17 cellular contexts compared by ENCODE assay signal in genomic region chr11:108562746-108563581, GRCh38. TPM values are rescaled to one million over a fixed set of nuclear protein-coding genes. Genes with fewer than 3 reads are reported as not detected.
DNase-seq lines count a peak whose midpoint lies in the region; ATAC-seq, FAIRE-seq and TF ChIP-seq lines count a peak whose summit lies in the region.
"Had no signal": no experiment of that assay in that cellular context is flagged by ENCODE, and none has a peak within 500 bp of the region (broad histone marks: within the 10 kb centered on the region; RNA-seq: fewer than 3 reads in every experiment).

No MANE protein-coding gene starts in this region.

- intact Hi-C loops in mammary epithelial cell (cut with micrococcal nuclease) (no loop called here), aorta (cut with DNase I) (no loop called here)

- H3K4me1 ChIP-seq in mammary epithelial cell (ENCODE audit: insufficient read depth, low read length) (peaks cover 27% of the 10 kb centered on the region), mesenchymal stem cell (ENCODE audit: control insufficient read depth, insufficient read depth, low read depth, low read length) (peaks cover 11% of the 10 kb centered on the region), aorta (ENCODE audit: control insufficient read depth in 1 of 2, insufficient read depth in 2 of 2, low read length in 2 of 2) (peaks cover 2 to 6% of the 10 kb centered on the region in 2 donors)

- H3K4me3 ChIP-seq in AG10803 (ENCODE audit: low read length), result no peak overlapping the region
- H3K4me3 ChIP-seq in NB4 (ENCODE audit: low read depth, low read length), result no peak overlapping the region
- no peak overlapping the region for H3K4me3 ChIP-seq in mammary epithelial cell (replicated peaks in 1 of 3; ENCODE audit: insufficient read depth in 1 of 3, low read depth in 2 of 3, low read length in 3 of 3)
- H3K4me3 ChIP-seq in mesenchymal stem cell (ENCODE audit: insufficient read depth in 1 of 2, low read depth in 1 of 2, low read length in 2 of 2), result no peak overlapping the region
- no peak overlapping the region for H3K4me3 ChIP-seq in aorta (ENCODE audit: low read length in 2 of 2)
- H3K4me3 ChIP-seq: lung had no signal

- no peak overlapping the region for H3K14ac ChIP-seq in mesenchymal stem cell (ENCODE audit: low read length in 2 of 2)

- H3K4me2 ChIP-seq in mammary epithelial cell (ENCODE audit: insufficient read depth, low read depth, low read length) (no peak overlapping the region), mesenchymal stem cell (ENCODE audit: low read length, poor library complexity, severe bottlenecking) (no peak overlapping the region)

- no peak overlapping the region for H2BK12ac ChIP-seq in mesenchymal stem cell (ENCODE audit: low read length in 2 of 2)

- no peak overlapping the region for H4K91ac ChIP-seq in mesenchymal stem cell (ENCODE audit: low read length)

- TF ChIP-seq POLR2A in NB4 (IDR thresholded peaks at IDR 0.05; ENCODE audit: extremely low read depth, insufficient read length), result no peak

- no TSS peak for BruUV-seq in mammary epithelial cell (replicated peaks; lab: Mats Ljungman, UMichigan)

- WGBS in mammary epithelial cell (ENCODE audit: low coverage, missing lambda C conversion rate), result 75% methylated on average over 2 of the region's 5 CpGs
- WGBS in mesenchymal stem cell, result 93% methylated on average over 5 of the region's 5 CpGs
- WGBS in aorta, 2 donors, result 72 to 82% methylated on average over 5 of the region's 5 CpGs

- H3K27ac ChIP-seq in mammary epithelial cell (ENCODE audit: insufficient read depth, low read depth, low read length) (no peak overlapping the region), mesenchymal stem cell (ENCODE audit: low read length, poor library complexity, severe bottlenecking) (no peak overlapping the region), aorta (ENCODE audit: low read depth in 1 of 2, low read length in 2 of 2) (no peak overlapping the region)
- H3K27ac ChIP-seq: epithelial cell of prostate, neutrophil, WERI-Rb-1 had no signal

- no peaks in the 10 kb centered on the region for H3K79me2 ChIP-seq in mammary epithelial cell (ENCODE audit: insufficient read depth, low read length)

- H3K9ac ChIP-seq in mammary epithelial cell (ENCODE audit: insufficient read depth, low read length) (no peak overlapping the region), mesenchymal stem cell (ENCODE audit: low read length) (no peak overlapping the region)

- CTCF ChIA-PET in mammary epithelial cell (lab: Charles Lee; ENCODE audit: low non-redundant PET), result no interaction called here

- H3K18ac ChIP-seq in mesenchymal stem cell (ENCODE audit: low read depth in 1 of 2, low read length in 2 of 2), result no peak overlapping the region

- no peak for ATAC-seq in aorta (ENCODE audit: low FRiP score)
- ATAC-seq in HG03460 (IDR thresholded peaks at IDR 0.05; ENCODE audit: unreplicated experiment), result no peak

- H3K9me3 ChIP-seq in mammary epithelial cell (replicated peaks; ENCODE audit: insufficient read depth, low read length), result no peaks in the 10 kb centered on the region
- no peaks in the 10 kb centered on the region for H3K9me3 ChIP-seq in mesenchymal stem cell (ENCODE audit: control insufficient read depth, low read length)
- H3K9me3 ChIP-seq in aorta (ENCODE audit: control insufficient read depth, low read length), result no peaks in the 10 kb centered on the region
- H3K9me3 ChIP-seq: neutrophil had no signal

- no peak overlapping the region for H2AFZ ChIP-seq in mammary epithelial cell (ENCODE audit: low read depth, low read length)
- H2AFZ ChIP-seq in mesenchymal stem cell (ENCODE audit: low read depth, low read length), result no peak overlapping the region

- no peak overlapping the region for H2BK120ac ChIP-seq in mesenchymal stem cell (ENCODE audit: low read depth, low read length)

- in situ Hi-C loops in mammary epithelial cell (cut with MboI; ENCODE audit: low sequenced_read_pairs in 2 of 2), result no loop called here

- H2BK5ac ChIP-seq in mesenchymal stem cell (ENCODE audit: low read depth, low read length, poor library complexity, severe bottlenecking), result no peak overlapping the region

- H2AK5ac ChIP-seq in mesenchymal stem cell (ENCODE audit: low read length, severe bottlenecking), result peak overlapping the region; percentile 17

- H3K36me3 ChIP-seq in mammary epithelial cell (ENCODE audit: insufficient read depth, low read length) (no peaks in the 10 kb centered on the region), mesenchymal stem cell (ENCODE audit: control insufficient read depth in 1 of 2, insufficient read depth in 2 of 2, low read depth in 1 of 2, low read length in 2 of 2) (no peaks in the 10 kb centered on the region), aorta (ENCODE audit: control insufficient read depth in 1 of 2, insufficient read depth in 2 of 2, low read length in 1 of 2) (no peaks in the 10 kb centered on the region)
- H3K36me3 ChIP-seq: neutrophil, WERI-Rb-1 had no signal

- H3K4ac ChIP-seq in mesenchymal stem cell (ENCODE audit: low read depth in 1 of 2, low read length in 2 of 2), result no peak overlapping the region

- H3K27me3 ChIP-seq in mammary epithelial cell (ENCODE audit: insufficient read depth, low read length) (no peaks in the 10 kb centered on the region), mesenchymal stem cell (ENCODE audit: control insufficient read depth in 1 of 2, insufficient read depth in 1 of 2, low read length in 2 of 2) (no peaks in the 10 kb centered on the region), aorta (ENCODE audit: control insufficient read depth in 1 of 2, insufficient read depth in 2 of 2, low read length in 1 of 2) (no peaks in the 10 kb centered on the region)
- H3K27me3 ChIP-seq: neutrophil had no signal

- no peak overlapping the region for H3K23ac ChIP-seq in mesenchymal stem cell (ENCODE audit: low read length in 2 of 2)

- H2BK15ac ChIP-seq in mesenchymal stem cell (ENCODE audit: low read depth, poor library complexity, severe bottlenecking), result no peak overlapping the region

- H4K8ac ChIP-seq in mesenchymal stem cell (ENCODE audit: low read length), result no peak overlapping the region

- TF ChIP-seq CTCF in AG10803 (conservative IDR thresholded peaks at IDR 0.05; ENCODE audit: low read length) (no peak), NB4 (IDR thresholded peaks at IDR 0.05; ENCODE audit: low read depth, low read length) (no peak), mammary epithelial cell (conservative IDR thresholded peaks at IDR 0.05 in 1 of 2, IDR thresholded peaks at IDR 0.05 in 1 of 2; ENCODE audit: extremely low read depth in 1 of 2, insufficient read depth in 1 of 2, low read depth in 1 of 2, low read length in 2 of 2) (no peak)

- DNase-seq in AG10803 (ENCODE audit: low read depth) (peak; percentile 25), NB4 (ENCODE audit: low read depth) (peak; percentile 11), mammary epithelial cell (peak; percentile 17), mesenchymal stem cell (no peak), NCI-H345 (lab: John Stamatoyannopoulos, UW) (no peak), urothelium cell line (ENCODE audit: low spot score) (no peak), aorta (no peak)
- DNase-seq: activated naive CD4-positive, alpha-beta T cell treated with anti-CD3 and anti-CD28 coated beads, Interleukin-2, amount 50 U/mL, for 16 hours; MM.1S; NCI-H2081 treated with DMSO at 0.1 percent for 48 hours; stimulated activated CD4-positive, alpha-beta T cell treated with anti-CD3 and anti-CD28 coated beads, Interleukin-12 subunit alpha, Interleukin-12 subunit beta, amount 100 ng/mL, for 4 hours; substantia nigra had no signal

- no peak for FAIRE-seq in urothelium cell line (lab: Jason Lieb, UNC)

- H3K79me1 ChIP-seq in mesenchymal stem cell (replicated peaks; ENCODE audit: low read length, poor library complexity, severe bottlenecking), result no peaks in the 10 kb centered on the region

- H4K20me1 ChIP-seq in mammary epithelial cell (ENCODE audit: insufficient read depth, low read length), result no peaks in the 10 kb centered on the region

- dilution Hi-C loops in mammary epithelial cell (cut with HindIII; ENCODE audit: low sequenced_read_pairs), result no loop called here

RNA-seq across cellular contexts. Expression of gene EXPH5, which starts 30.6 kb away (rescaled TPM):
- total RNA-seq in mammary epithelial cell (10 to 100 TPM; 17.0 to 27.7 TPM), aorta (1 to 10 TPM; 1.8 to 4.5 TPM)
- polyA plus RNA-seq in mammary epithelial cell (2.8 TPM), aorta (under 1 TPM; 0.13 to 0.54 TPM)
- 17.1 TPM for polyA minus RNA-seq in mammary epithelial cell
- polyA plus RNA-seq in mesenchymal stem cell (2013, experiment 1 of 2), result 0.06 TPM
- polyA plus RNA-seq in mesenchymal stem cell (2013, experiment 2 of 2), result 0.07 TPM

Comparison
In these comparisons a context has a peak if more than half of its experiments do, and no peak if none do; other contexts are left out.
1. DNase-seq: peak in AG10803 (single experiment), NB4 (single experiment) and mammary epithelial cell (single experiment); none in mesenchymal stem cell (single experiment), NCI-H345 (single experiment), urothelium cell line (single experiment) and aorta (0 of 2).